In genomic region chr18:74982946-74983635, GRCh38 we compare ENCODE assay signal across 2 cellular contexts.
TF ChIP-seq lines count a peak whose summit lies in the region.

No MANE protein-coding gene starts in this region.

TF ChIP-seq in Ishikawa, 13 proteins besides CTCF, POLR2A, EP300 and RAD21:
- TF ChIP-seq, protein P1, sequence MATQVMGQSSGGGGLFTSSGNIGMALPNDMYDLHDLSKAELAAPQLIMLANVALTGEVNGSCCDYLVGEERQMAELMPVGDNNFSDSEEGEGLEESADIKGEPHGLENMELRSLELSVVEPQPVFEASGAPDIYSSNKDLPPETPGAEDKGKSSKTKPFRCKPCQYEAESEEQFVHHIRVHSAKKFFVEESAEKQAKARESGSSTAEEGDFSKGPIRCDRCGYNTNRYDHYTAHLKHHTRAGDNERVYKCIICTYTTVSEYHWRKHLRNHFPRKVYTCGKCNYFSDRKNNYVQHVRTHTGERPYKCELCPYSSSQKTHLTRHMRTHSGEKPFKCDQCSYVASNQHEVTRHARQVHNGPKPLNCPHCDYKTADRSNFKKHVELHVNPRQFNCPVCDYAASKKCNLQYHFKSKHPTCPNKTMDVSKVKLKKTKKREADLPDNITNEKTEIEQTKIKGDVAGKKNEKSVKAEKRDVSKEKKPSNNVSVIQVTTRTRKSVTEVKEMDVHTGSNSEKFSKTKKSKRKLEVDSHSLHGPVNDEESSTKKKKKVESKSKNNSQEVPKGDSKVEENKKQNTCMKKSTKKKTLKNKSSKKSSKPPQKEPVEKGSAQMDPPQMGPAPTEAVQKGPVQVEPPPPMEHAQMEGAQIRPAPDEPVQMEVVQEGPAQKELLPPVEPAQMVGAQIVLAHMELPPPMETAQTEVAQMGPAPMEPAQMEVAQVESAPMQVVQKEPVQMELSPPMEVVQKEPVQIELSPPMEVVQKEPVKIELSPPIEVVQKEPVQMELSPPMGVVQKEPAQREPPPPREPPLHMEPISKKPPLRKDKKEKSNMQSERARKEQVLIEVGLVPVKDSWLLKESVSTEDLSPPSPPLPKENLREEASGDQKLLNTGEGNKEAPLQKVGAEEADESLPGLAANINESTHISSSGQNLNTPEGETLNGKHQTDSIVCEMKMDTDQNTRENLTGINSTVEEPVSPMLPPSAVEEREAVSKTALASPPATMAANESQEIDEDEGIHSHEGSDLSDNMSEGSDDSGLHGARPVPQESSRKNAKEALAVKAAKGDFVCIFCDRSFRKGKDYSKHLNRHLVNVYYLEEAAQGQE (IDR thresholded peaks at IDR 0.05; ENCODE audit: low read depth): no peak
- TF ChIP-seq FOXM1 (IDR thresholded peaks at IDR 0.05; ENCODE audit: borderline replicate concordance, low read depth) (no peak), TAF1 (IDR thresholded peaks at IDR 0.05; ENCODE audit: low read depth) (no peak), CEBPB (IDR thresholded peaks at IDR 0.05) (peak; percentile 74), EGR1 (IDR thresholded peaks at IDR 0.05) (no peak), YY1 (IDR thresholded peaks at IDR 0.05; ENCODE audit: low read depth) (no peak), CREB1 (IDR thresholded peaks at IDR 0.05; ENCODE audit: low read depth) (no peak), NFIC (IDR thresholded peaks at IDR 0.05) (no peak)
- TF ChIP-seq, protein P2, sequence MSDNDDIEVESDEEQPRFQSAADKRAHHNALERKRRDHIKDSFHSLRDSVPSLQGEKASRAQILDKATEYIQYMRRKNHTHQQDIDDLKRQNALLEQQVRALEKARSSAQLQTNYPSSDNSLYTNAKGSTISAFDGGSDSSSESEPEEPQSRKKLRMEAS (IDR thresholded peaks at IDR 0.05): no peak

TF ChIP-seq in H1, 55 proteins besides CTCF, POLR2A, EP300 and RAD21 (continued from another document):
- TF ChIP-seq USF2 (IDR thresholded peaks at IDR 0.05; ENCODE audit: low read length) (no peak), FOSL1 (IDR thresholded peaks at IDR 0.05; ENCODE audit: insufficient read depth, low read depth, low read length) (no peak), CEBPB (IDR thresholded peaks at IDR 0.05; ENCODE audit: low read depth, low read length) (peak; percentile 45; the same call in 1 of the 2 replicates)
